11 cellular contexts compared by ENCODE assay signal in the genomic region with DNA sequence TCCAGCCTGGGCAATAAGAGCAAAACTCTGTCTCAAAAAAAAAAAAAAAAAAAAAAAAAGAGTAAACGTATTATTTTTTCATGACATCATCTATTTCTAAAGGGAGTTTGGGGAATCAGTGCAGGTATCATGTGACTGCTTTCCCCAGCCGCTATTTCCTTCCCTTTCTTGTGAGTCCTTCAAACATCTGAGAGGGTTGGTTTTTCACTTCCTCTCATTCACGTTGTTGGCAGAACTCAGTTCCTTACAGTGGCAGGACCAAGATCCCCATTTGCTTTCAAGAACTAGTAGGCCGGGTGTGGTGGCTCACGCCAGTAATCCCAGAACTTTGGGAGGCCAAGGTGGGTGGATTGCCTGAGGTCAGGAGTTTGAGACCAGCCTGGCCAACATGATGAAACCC. TPM values are rescaled to one million over a fixed set of nuclear protein-coding genes. Genes with fewer than 3 reads are reported as not detected.
DNase-seq lines count a peak whose midpoint lies in the region; ATAC-seq and TF ChIP-seq lines count a peak whose summit lies in the region.
"Not testable (repeated sequence)": the region's sequence is repeated elsewhere in the genome, so short reads cannot be mapped to it uniquely, and the experiment has no call there.
"Had no signal": no experiment of that assay in that cellular context is flagged by ENCODE, and none has a peak within 500 bp of the region (broad histone marks: within the 10 kb centered on the region; RNA-seq: fewer than 3 reads in every experiment).

No MANE protein-coding gene starts in this region.

- H3K36me3 ChIP-seq in OCI-LY3 (replicated peaks; ENCODE audit: low read depth, low read length); trophoblast cell (ENCODE audit: control insufficient read depth in 1 of 2, insufficient read depth in 2 of 2, low read length in 2 of 2): not testable (repeated sequence)

- H3K18ac ChIP-seq in trophoblast cell (ENCODE audit: low read length), result not testable (repeated sequence)

- TF ChIP-seq CTCF in OCI-LY3 (IDR thresholded peaks at IDR 0.05; ENCODE audit: low read depth, low read length), result not testable (repeated sequence)

- H4K12ac ChIP-seq in trophoblast cell (ENCODE audit: low read depth, low read length), result not testable (repeated sequence)

- H3K27ac ChIP-seq in OCI-LY3 (ENCODE audit: low read length), result peak overlapping the region; percentile 15; the same call in 1 of the 2 replicates
- H3K27ac ChIP-seq in trophoblast cell (ENCODE audit: low read depth, low read length), result not testable (repeated sequence)

- DNase-seq in GDM1 (lab: John Stamatoyannopoulos, UW), result peak; percentile 68
- peak in 1 of 2 donors; percentile 37 for DNase-seq in trophoblast cell

- ATAC-seq in GM18909 (IDR thresholded peaks at IDR 0.05; ENCODE audit: poor library complexity, unreplicated experiment) (peak; percentile 77), GM21529 (IDR thresholded peaks at IDR 0.05; ENCODE audit: unreplicated experiment) (peak; percentile 72), HG02970 (IDR thresholded peaks at IDR 0.05; ENCODE audit: low FRiP score, unreplicated experiment) (peak; percentile 63), HG03469 (IDR thresholded peaks at IDR 0.05; ENCODE audit: unreplicated experiment) (peak; percentile 59), esophagus mucosa (peak; percentile 61)

- H2BK12ac ChIP-seq in trophoblast cell (ENCODE audit: low read length), result peak overlapping the region; percentile 17

- WGBS in trophoblast cell (ENCODE audit: extremely low coverage, insufficient coverage, insufficient read length), result no CpG with 5 or more reads among the region's 5 CpGs

- H4K91ac ChIP-seq in trophoblast cell (ENCODE audit: low read depth, low read length), result not testable (repeated sequence)

- not testable (repeated sequence) for H2BK5ac ChIP-seq in trophoblast cell (ENCODE audit: low read depth, low read length, poor library complexity)

- not testable (repeated sequence) for H3K79me2 ChIP-seq in OCI-LY3 (ENCODE audit: low read length); trophoblast cell (ENCODE audit: control insufficient read depth, insufficient read depth, low read length, poor library complexity)

- not testable (repeated sequence) for H3K14ac ChIP-seq in trophoblast cell (ENCODE audit: low read length)

- not testable (repeated sequence) for H3K23ac ChIP-seq in trophoblast cell (ENCODE audit: low read length)

- H3K4ac ChIP-seq in trophoblast cell (ENCODE audit: low read depth, low read length), result not testable (repeated sequence)

- H3K9me3 ChIP-seq in OCI-LY3 (ENCODE audit: insufficient read depth, low read length); trophoblast cell (ENCODE audit: insufficient read depth, low read depth, low read length): not testable (repeated sequence)

- H2BK120ac ChIP-seq in trophoblast cell (ENCODE audit: insufficient read depth, low read length, poor library complexity), result not testable (repeated sequence)

- not testable (repeated sequence) for H3K4me3 ChIP-seq in OCI-LY3 (ENCODE audit: low read length); trophoblast cell (ENCODE audit: low read depth, low read length)

- not testable (repeated sequence) for H3K79me1 ChIP-seq in trophoblast cell (ENCODE audit: low read length)

- not testable (repeated sequence) for H4K20me1 ChIP-seq in OCI-LY3 (ENCODE audit: insufficient read depth, low read length)

- H4K8ac ChIP-seq in trophoblast cell (ENCODE audit: low read depth, low read length), result not testable (repeated sequence)

- H3K9ac ChIP-seq in OCI-LY3 (ENCODE audit: low read length); trophoblast cell (ENCODE audit: low read length): not testable (repeated sequence)

- H3K4me1 ChIP-seq in OCI-LY3 (ENCODE audit: low read length), result peaks cover 25% of the 10 kb centered on the region
- not testable (repeated sequence) for H3K4me1 ChIP-seq in trophoblast cell (ENCODE audit: control insufficient read depth in 1 of 2, insufficient read depth in 2 of 2, low read length in 2 of 2)

- H3K27me3 ChIP-seq in OCI-LY3 (ENCODE audit: low read depth, low read length); trophoblast cell (ENCODE audit: insufficient read depth, low read length): not testable (repeated sequence)

- not testable (repeated sequence) for H3K4me2 ChIP-seq in OCI-LY3 (ENCODE audit: low read length); trophoblast cell (ENCODE audit: low read length)

- not testable (repeated sequence) for H2AFZ ChIP-seq in OCI-LY3 (ENCODE audit: low read depth, low read length); trophoblast cell (ENCODE audit: insufficient read depth, low read length, poor library complexity)

- H2AK5ac ChIP-seq in trophoblast cell (ENCODE audit: low read length), result not testable (repeated sequence)

RNA-seq across cellular contexts. Expression of a gene that starts 47.0 kb away (rescaled TPM):
- total RNA-seq in esophagus mucosa, result not detected
- polyA plus RNA-seq in trophoblast cell (2013), result 0.11 and 0.29 TPM in 2 replicates
- total RNA-seq: bronchial epithelial cell, GM23248 had no signal
- polyA plus RNA-seq: GM23248, sigmoid colon had no signal
